2 cellular contexts compared by ENCODE assay signal in the genomic region with DNA sequence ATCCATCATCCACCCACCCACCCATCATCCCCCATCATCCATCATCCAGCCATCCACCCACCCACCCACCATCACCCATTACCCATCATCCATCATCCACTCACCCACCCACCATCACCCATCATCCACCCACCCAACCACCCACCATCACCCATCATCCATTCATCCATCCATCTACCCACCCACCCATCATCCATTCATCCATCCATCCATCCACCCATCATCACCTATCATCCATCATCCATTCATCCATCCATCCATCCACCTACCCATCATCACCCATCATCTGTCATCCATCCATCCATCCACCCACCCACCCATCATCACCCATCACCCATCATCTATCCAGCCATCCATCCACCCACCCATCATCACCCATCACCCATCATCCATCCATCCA.
TF ChIP-seq lines count a peak whose summit lies in the region.

No MANE protein-coding gene starts in this region.

TF ChIP-seq in IMR-90, 13 proteins besides CTCF, POLR2A, EP300 and RAD21:
- no peak for TF ChIP-seq BHLHE40 (IDR thresholded peaks at IDR 0.05; ENCODE audit: low read depth, low read length)
- no peak for TF ChIP-seq FOS (IDR thresholded peaks at IDR 0.05; ENCODE audit: low read depth, low read length)
- no peak for TF ChIP-seq CEBPB (IDR thresholded peaks at IDR 0.05; ENCODE audit: low read depth, low read length)
- no peak for TF ChIP-seq MXI1 (IDR thresholded peaks at IDR 0.05; ENCODE audit: borderline replicate concordance, low read depth, low read length)
- no peak for TF ChIP-seq MAFK (IDR thresholded peaks at IDR 0.05; ENCODE audit: low read depth, low read length)
- no peak for TF ChIP-seq NFE2L2 (IDR thresholded peaks at IDR 0.05; ENCODE audit: low read depth, low read length)
- no peak for TF ChIP-seq MAZ (IDR thresholded peaks at IDR 0.05; ENCODE audit: borderline replicate concordance, low read depth, low read length)
- no peak for TF ChIP-seq RFX5 (IDR thresholded peaks at IDR 0.05; ENCODE audit: low read depth, low read length)
- no peak for TF ChIP-seq USF2 (IDR thresholded peaks at IDR 0.05; ENCODE audit: low read depth, low read length)
- TF ChIP-seq SMC3 (IDR thresholded peaks at IDR 0.05; ENCODE audit: low read depth, low read length) = no peak

TF ChIP-seq in H1, 55 proteins besides CTCF, POLR2A, EP300 and RAD21:
- TF ChIP-seq KDM1A (IDR thresholded peaks at IDR 0.05; ENCODE audit: borderline replicate concordance, low read length) (no peak), SIN3A (conservative IDR thresholded peaks at IDR 0.05 in 1 of 2, IDR thresholded peaks at IDR 0.05 in 1 of 2; ENCODE audit: low read depth in 1 of 2, low read length in 2 of 2) (no peak), SUZ12 (IDR thresholded peaks at IDR 0.05; ENCODE audit: low read length) (no peak), NRF1 (IDR thresholded peaks at IDR 0.05; ENCODE audit: low read depth, low read length) (no peak)
TF ChIP-seq in H1: peak in this region for 0.
